In the genomic region with DNA sequence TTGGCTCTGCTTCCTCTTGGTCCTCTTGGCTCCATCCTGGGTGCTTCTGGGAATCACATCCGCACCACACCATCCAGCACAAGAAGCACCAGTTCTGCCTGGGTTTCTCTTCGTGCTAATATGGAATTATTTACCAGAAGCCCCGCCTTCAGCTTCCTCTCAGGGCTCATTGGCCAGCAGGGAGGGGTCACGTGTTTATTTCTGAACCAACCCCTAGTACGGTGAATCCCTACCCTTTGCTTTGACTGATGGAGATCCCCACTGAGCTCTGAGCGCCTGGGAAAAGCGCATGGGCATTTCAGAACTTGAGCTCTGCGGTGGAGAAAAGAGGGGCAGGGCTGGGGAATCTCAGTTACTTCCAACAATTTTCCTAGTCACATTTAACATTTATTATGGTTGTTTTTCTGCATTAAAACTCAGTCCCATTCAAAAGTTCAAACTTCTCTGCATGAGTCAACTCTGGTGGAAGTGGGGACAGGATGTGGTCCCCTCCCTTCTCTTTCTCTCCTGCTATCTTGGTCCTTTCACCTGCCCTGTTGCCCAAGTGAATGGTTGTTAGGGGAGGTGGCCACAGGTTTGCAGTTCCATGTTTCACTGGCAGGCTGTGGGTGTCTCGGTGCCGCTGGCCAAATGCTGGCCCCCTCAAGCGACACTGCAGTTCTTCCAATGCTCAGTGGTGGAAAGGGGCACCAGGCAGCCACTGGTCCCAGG, we compare ENCODE assay signal across 11 cellular contexts.
DNase-seq lines count a peak whose midpoint lies in the region; ATAC-seq and TF ChIP-seq lines count a peak whose summit lies in the region.
"Had no signal": no experiment of that assay in that cellular context is flagged by ENCODE, and none has a peak within 500 bp of the region (broad histone marks: within the 10 kb centered on the region; RNA-seq: fewer than 3 reads in every experiment).

No MANE protein-coding gene starts in this region.

- H3K4me3 Mint-ChIP-seq in activated CD4-positive, alpha-beta T cell treated with anti-CD3 and anti-CD28 coated beads, Interleukin-2, amount 10 ng/mL, durations not matched to agents 7 days and 5 days, result peak overlapping the region; percentile 29
- H3K4me3 Mint-ChIP-seq in WTC11, result no peak overlapping the region
- H3K4me3 Mint-ChIP-seq in naive thymus-derived CD8-positive, alpha-beta T cell, result peak overlapping the region in 4 of 10 donors; percentile 1 to 65 (median 34)
- H3K4me3 Mint-ChIP-seq in CD14-positive monocyte, result no peak overlapping the region

- peaks cover 8% of the 10 kb centered on the region for H3K36me3 Mint-ChIP-seq in activated CD4-positive, alpha-beta T cell treated with anti-CD3 and anti-CD28 coated beads, Interleukin-2, amount 10 ng/mL, durations not matched to agents 7 days and 5 days (ENCODE audit: low read depth)
- no peaks in the 10 kb centered on the region for H3K36me3 Mint-ChIP-seq in WTC11
- H3K36me3 Mint-ChIP-seq in naive thymus-derived CD8-positive, alpha-beta T cell, result no peaks in the 10 kb centered on the region
- H3K36me3 Mint-ChIP-seq in CD14-positive monocyte, result no peaks in the 10 kb centered on the region

- CTCF ChIA-PET in activated CD4-positive, alpha-beta T cell treated with anti-CD3 and anti-CD28 coated beads, Interleukin-2, amount 10 ng/mL, durations not matched to agents 7 days and 5 days (lab: Charles Lee), result interaction anchor here (1.0 to 1.1 kb wide), 2 partner anchors 15 to 32 kb away, joined by 3 read pairs; no protein-coding TSS in a partner anchor
- CTCF ChIA-PET in WTC11 (lab: Charles Lee), result no interaction called here

- intact Hi-C loops in CD14-positive monocyte (cut with micrococcal nuclease), result no loop called here

- POLR2A ChIA-PET in activated CD4-positive, alpha-beta T cell treated with anti-CD3 and anti-CD28 coated beads, Interleukin-2, amount 10 ng/mL, durations not matched to agents 7 days and 5 days (lab: Charles Lee), result no interaction called here
- POLR2A ChIA-PET in WTC11 (lab: Charles Lee), result no interaction called here
- POLR2A ChIA-PET in naive thymus-derived CD8-positive, alpha-beta T cell (lab: Charles Lee), result no interaction called here

- H3K27me3 Mint-ChIP-seq in activated CD4-positive, alpha-beta T cell treated with anti-CD3 and anti-CD28 coated beads, Interleukin-2, amount 10 ng/mL, durations not matched to agents 7 days and 5 days, result peaks cover 3% of the 10 kb centered on the region
- H3K27me3 Mint-ChIP-seq in WTC11 (ENCODE audit: low read depth) (no peaks in the 10 kb centered on the region), CD14-positive monocyte (ENCODE audit: low read depth in 3 of 3) (peaks cover 1 to 4% (median 4%) of the 10 kb centered on the region in 3 donors)
- H3K27me3 Mint-ChIP-seq in naive thymus-derived CD8-positive, alpha-beta T cell, result no peaks in the 10 kb centered on the region

- H3K9me3 Mint-ChIP-seq in activated CD4-positive, alpha-beta T cell treated with anti-CD3 and anti-CD28 coated beads, Interleukin-2, amount 10 ng/mL, durations not matched to agents 7 days and 5 days, result no peaks in the 10 kb centered on the region
- H3K9me3 Mint-ChIP-seq in WTC11, result no peaks in the 10 kb centered on the region
- H3K9me3 Mint-ChIP-seq in naive thymus-derived CD8-positive, alpha-beta T cell, result no peaks in the 10 kb centered on the region
- H3K9me3 Mint-ChIP-seq in CD14-positive monocyte, result no peaks in the 10 kb centered on the region

- peaks cover 79% of the 10 kb centered on the region for H3K4me1 Mint-ChIP-seq in activated CD4-positive, alpha-beta T cell treated with anti-CD3 and anti-CD28 coated beads, Interleukin-2, amount 10 ng/mL, durations not matched to agents 7 days and 5 days
- H3K4me1 Mint-ChIP-seq in WTC11 (peaks cover 15% of the 10 kb centered on the region), CD14-positive monocyte (peaks cover 4% of the 10 kb centered on the region)
- H3K4me1 Mint-ChIP-seq in naive thymus-derived CD8-positive, alpha-beta T cell, result peaks cover 31 to 62% (median 59%) of the 10 kb centered on the region in 4 donors

- ATAC-seq in HG02852 (IDR thresholded peaks at IDR 0.05; ENCODE audit: unreplicated experiment) (peak; percentile 55), WTC11 (peak; percentile 71), HG02678 (IDR thresholded peaks at IDR 0.05; ENCODE audit: unreplicated experiment) (no peak)
- peak; percentile 46 to 65 for ATAC-seq in naive thymus-derived CD8-positive, alpha-beta T cell
- ATAC-seq: esophagus mucosa had no signal

- peak overlapping the region; percentile 87 for H3K27ac Mint-ChIP-seq in activated CD4-positive, alpha-beta T cell treated with anti-CD3 and anti-CD28 coated beads, Interleukin-2, amount 10 ng/mL, durations not matched to agents 7 days and 5 days
- no peak overlapping the region; the same call in 1 of the 2 replicates for H3K27ac Mint-ChIP-seq in WTC11
- H3K27ac Mint-ChIP-seq in naive thymus-derived CD8-positive, alpha-beta T cell, result peak overlapping the region in 6 of 10 donors; percentile 24 to 60 (median 46)
- no peak overlapping the region for H3K27ac Mint-ChIP-seq in CD14-positive monocyte

- TF ChIP-seq CTCF in WTC11 (IDR thresholded peaks at IDR 0.05), result no peak
- no peak for TF ChIP-seq CTCF in CD14-positive monocyte (IDR thresholded peaks at IDR 0.05)

- DNase-seq in activated CD4-positive, alpha-beta T cell treated with anti-CD3 and anti-CD28 coated beads, Interleukin-2, amount 10 ng/mL, durations not matched to agents 7 days and 5 days, result peak; percentile 46
- DNase-seq in activated CD4-positive, alpha-beta T cell treated with anti-CD3 and anti-CD28 coated beads for 48 hours, result no peak
- DNase-seq in WTC11 (ENCODE audit: low spot score) (no peak), HPDE6-E6E7 (ENCODE audit: extremely low spot score) (no peak), CD14-positive monocyte (ENCODE audit: low spot score) (no peak)
- no peak for DNase-seq in naive thymus-derived CD8-positive, alpha-beta T cell
- DNase-seq: hypothalamus, T-helper 9 cell had no signal

TF ChIP-seq in WTC11, 78 proteins besides CTCF, POLR2A, EP300 and RAD21:
- TF ChIP-seq, protein P1, sequence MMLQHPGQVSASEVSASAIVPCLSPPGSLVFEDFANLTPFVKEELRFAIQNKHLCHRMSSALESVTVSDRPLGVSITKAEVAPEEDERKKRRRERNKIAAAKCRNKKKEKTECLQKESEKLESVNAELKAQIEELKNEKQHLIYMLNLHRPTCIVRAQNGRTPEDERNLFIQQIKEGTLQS (CRISPR knock-in tag; conservative IDR thresholded peaks at IDR 0.05), result no peak
- TF ChIP-seq, protein P2, sequence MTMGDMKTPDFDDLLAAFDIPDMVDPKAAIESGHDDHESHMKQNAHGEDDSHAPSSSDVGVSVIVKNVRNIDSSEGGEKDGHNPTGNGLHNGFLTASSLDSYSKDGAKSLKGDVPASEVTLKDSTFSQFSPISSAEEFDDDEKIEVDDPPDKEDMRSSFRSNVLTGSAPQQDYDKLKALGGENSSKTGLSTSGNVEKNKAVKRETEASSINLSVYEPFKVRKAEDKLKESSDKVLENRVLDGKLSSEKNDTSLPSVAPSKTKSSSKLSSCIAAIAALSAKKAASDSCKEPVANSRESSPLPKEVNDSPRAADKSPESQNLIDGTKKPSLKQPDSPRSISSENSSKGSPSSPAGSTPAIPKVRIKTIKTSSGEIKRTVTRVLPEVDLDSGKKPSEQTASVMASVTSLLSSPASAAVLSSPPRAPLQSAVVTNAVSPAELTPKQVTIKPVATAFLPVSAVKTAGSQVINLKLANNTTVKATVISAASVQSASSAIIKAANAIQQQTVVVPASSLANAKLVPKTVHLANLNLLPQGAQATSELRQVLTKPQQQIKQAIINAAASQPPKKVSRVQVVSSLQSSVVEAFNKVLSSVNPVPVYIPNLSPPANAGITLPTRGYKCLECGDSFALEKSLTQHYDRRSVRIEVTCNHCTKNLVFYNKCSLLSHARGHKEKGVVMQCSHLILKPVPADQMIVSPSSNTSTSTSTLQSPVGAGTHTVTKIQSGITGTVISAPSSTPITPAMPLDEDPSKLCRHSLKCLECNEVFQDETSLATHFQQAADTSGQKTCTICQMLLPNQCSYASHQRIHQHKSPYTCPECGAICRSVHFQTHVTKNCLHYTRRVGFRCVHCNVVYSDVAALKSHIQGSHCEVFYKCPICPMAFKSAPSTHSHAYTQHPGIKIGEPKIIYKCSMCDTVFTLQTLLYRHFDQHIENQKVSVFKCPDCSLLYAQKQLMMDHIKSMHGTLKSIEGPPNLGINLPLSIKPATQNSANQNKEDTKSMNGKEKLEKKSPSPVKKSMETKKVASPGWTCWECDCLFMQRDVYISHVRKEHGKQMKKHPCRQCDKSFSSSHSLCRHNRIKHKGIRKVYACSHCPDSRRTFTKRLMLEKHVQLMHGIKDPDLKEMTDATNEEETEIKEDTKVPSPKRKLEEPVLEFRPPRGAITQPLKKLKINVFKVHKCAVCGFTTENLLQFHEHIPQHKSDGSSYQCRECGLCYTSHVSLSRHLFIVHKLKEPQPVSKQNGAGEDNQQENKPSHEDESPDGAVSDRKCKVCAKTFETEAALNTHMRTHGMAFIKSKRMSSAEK (CRISPR knock-in tag; IDR thresholded peaks at IDR 0.05; ENCODE audit: borderline replicate concordance), result no peak
- TF ChIP-seq ZNF263 (CRISPR knock-in tag; IDR thresholded peaks at IDR 0.05; ENCODE audit: low read depth) (no peak), ZNF232 (CRISPR knock-in tag; IDR thresholded peaks at IDR 0.05) (no peak), ZBTB21 (CRISPR knock-in tag; IDR thresholded peaks at IDR 0.05; ENCODE audit: borderline replicate concordance) (no peak), MXD4 (CRISPR knock-in tag; IDR thresholded peaks at IDR 0.05; ENCODE audit: borderline replicate concordance) (no peak)
- TF ChIP-seq, protein P3, sequence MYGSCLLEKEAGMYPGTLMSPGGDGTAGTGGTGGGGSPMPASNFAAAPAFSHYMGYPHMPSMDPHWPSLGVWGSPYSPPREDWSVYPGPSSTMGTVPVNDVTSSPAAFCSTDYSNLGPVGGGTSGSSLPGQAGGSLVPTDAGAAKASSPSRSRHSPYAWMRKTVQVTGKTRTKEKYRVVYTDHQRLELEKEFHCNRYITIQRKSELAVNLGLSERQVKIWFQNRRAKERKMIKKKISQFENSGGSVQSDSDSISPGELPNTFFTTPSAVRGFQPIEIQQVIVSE (CRISPR knock-in tag; IDR thresholded peaks at IDR 0.05; ENCODE audit: borderline replicate concordance), result no peak
TF ChIP-seq in WTC11: peak in this region for 0.

Comparison
In these comparisons a context has a peak if more than half of its experiments do, and no peak if none do; other contexts are left out.
1. H3K27ac Mint-ChIP-seq: peak in activated CD4-positive, alpha-beta T cell treated with anti-CD3 and anti-CD28 coated beads, Interleukin-2, amount 10 ng/mL, durations not matched to agents 7 days and 5 days (single experiment) and naive thymus-derived CD8-positive, alpha-beta T cell (6 of 10); none in WTC11 (single experiment) and CD14-positive monocyte (0 of 7).